9 cellular contexts compared by ENCODE assay signal in genomic region chr19:55447421-55448174, GRCh38. TPM values are rescaled to one million over a fixed set of nuclear protein-coding genes. Genes with fewer than 3 reads are reported as not detected.
DNase-seq lines count a peak whose midpoint lies in the region; ATAC-seq, FAIRE-seq and TF ChIP-seq lines count a peak whose summit lies in the region.
"Had no signal": no experiment of that assay in that cellular context is flagged by ENCODE, and none has a peak within 500 bp of the region (broad histone marks: within the 10 kb centered on the region; RNA-seq: fewer than 3 reads in every experiment).

No MANE protein-coding gene starts in this region.

- FAIRE-seq in HTR-8/SVneo (lab: Jason Lieb, UNC) = no peak

- H3K9me3 ChIP-seq in SK-N-MC (ENCODE audit: low read depth, low read length) (no peaks in the 10 kb centered on the region), OCI-LY7 (ENCODE audit: low read length) (no peaks in the 10 kb centered on the region)

- H3K27ac ChIP-seq in SK-N-MC (no peak overlapping the region), OCI-LY7 (ENCODE audit: low read depth, low read length, poor library complexity, severe bottlenecking) (no peak overlapping the region)

- no peak overlapping the region for H3K9ac ChIP-seq in SK-N-MC (ENCODE audit: insufficient read length)

- H3K36me3 ChIP-seq in SK-N-MC (ENCODE audit: insufficient read depth, low read length) = no peaks in the 10 kb centered on the region
- H3K36me3 ChIP-seq in OCI-LY7 (ENCODE audit: insufficient read depth, low read length) = no peaks in the 10 kb centered on the region

- H3K4me3 ChIP-seq in SK-N-MC (no peak overlapping the region), OCI-LY7 (ENCODE audit: low read depth, low read length, poor library complexity, severe bottlenecking) (no peak overlapping the region)

- no peaks in the 10 kb centered on the region for H3K79me2 ChIP-seq in OCI-LY7 (ENCODE audit: insufficient read depth, low read depth, low read length)

- ATAC-seq in HG03432 (IDR thresholded peaks at IDR 0.05; ENCODE audit: unreplicated experiment) (no peak), omental fat pad (ENCODE audit: low FRiP score) (no peak)

- H3K4me1 ChIP-seq in OCI-LY7 (ENCODE audit: insufficient read depth, low read length, poor library complexity, severe bottlenecking) = no peaks in the 10 kb centered on the region

- TF ChIP-seq CTCF in OCI-LY7 (conservative IDR thresholded peaks at IDR 0.05; ENCODE audit: low read length) (no peak), omental fat pad (IDR thresholded peaks at IDR 0.05) (no peak)

- H4K20me1 ChIP-seq in OCI-LY7 (ENCODE audit: insufficient read depth, low read length) = no peaks in the 10 kb centered on the region

- no TSS peak for BruUV-seq in OCI-LY7 (replicated peaks; lab: Mats Ljungman, UMichigan)

- peak; percentile 88 for DNase-seq in Ammon's horn (ENCODE audit: low spot score)
- DNase-seq in HTR-8/SVneo (ENCODE audit: insufficient read length, low spot score) = peak; percentile 31
- peak; percentile 16 for DNase-seq in SK-N-MC (ENCODE audit: low read depth, low spot score)
- peak; percentile 74 for DNase-seq in inferior parietal cortex (ENCODE audit: extremely low spot score)
- DNase-seq in OCI-LY7 (ENCODE audit: low spot score) = no peak
- no peak for DNase-seq in NCI-H187 (lab: John Stamatoyannopoulos, UW)
- no peak for DNase-seq in omental fat pad (ENCODE audit: low spot score)

- H3K9me2 ChIP-seq in OCI-LY7 (ENCODE audit: insufficient read depth, low read length) = no peaks in the 10 kb centered on the region

- intact Hi-C loops in OCI-LY7 (cut with micrococcal nuclease; ENCODE audit: unreplicated experiment) = no loop called here

- H3K4me2 ChIP-seq in OCI-LY7 (ENCODE audit: low read length) = no peak overlapping the region

- no peak overlapping the region for H2AFZ ChIP-seq in OCI-LY7 (ENCODE audit: low read length)

- POLR2A ChIA-PET in OCI-LY7 (lab: Charles Lee) = no interaction called here

- CTCF ChIA-PET in OCI-LY7 (lab: Charles Lee; ENCODE audit: unreplicated experiment) = no interaction called here

RNA-seq across cellular contexts. Expression of gene SHISA7, which starts 4.5 kb away (rescaled TPM):
- total RNA-seq in OCI-LY7 (2014; rRNA removed; shearing (Covaris generic)) = not detected in 2 replicates
- not detected in 2 replicates for total RNA-seq in OCI-LY7 (2022)
- not detected for total RNA-seq in omental fat pad

RNA-seq across cellular contexts. Expression of gene ISOC2, which starts 13.8 kb away (rescaled TPM):
- total RNA-seq in OCI-LY7 (2014; rRNA removed; shearing (Covaris generic)) = 89.5 and 115 TPM in 2 replicates
- total RNA-seq in OCI-LY7 (2022) = 37.0 and 37.7 TPM in 2 replicates
- 10 to 100 TPM; 52.5 to 96.8 (median 62.5) TPM for total RNA-seq in omental fat pad

RNA-seq across cellular contexts. Expression of gene C19orf85, which starts 17.0 kb away (rescaled TPM):
- total RNA-seq in OCI-LY7 (2014; rRNA removed; shearing (Covaris generic)) = not detected in 2 replicates
- total RNA-seq in OCI-LY7 (2022) (not detected in 2 replicates), omental fat pad (not detected)
- total RNA-seq: epithelial cell of proximal tubule had no signal

RNA-seq across cellular contexts. Expression of gene ZNF628, which starts 28.8 kb away (rescaled TPM):
- total RNA-seq in OCI-LY7 (2014; rRNA removed; shearing (Covaris generic)) = 1.8 and 5.2 TPM in 2 replicates
- 8.6 and 10.6 TPM in 2 replicates for total RNA-seq in OCI-LY7 (2022)
- 1 to 10 TPM; 1.7 to 6.4 (median 2.6) TPM for total RNA-seq in omental fat pad

RNA-seq across cellular contexts. Expression of gene NAT14, which starts 37.4 kb away (rescaled TPM):
- 29.1 and 33.2 TPM in 2 replicates for total RNA-seq in OCI-LY7 (2014; rRNA removed; shearing (Covaris generic))
- total RNA-seq in OCI-LY7 (2022) (24.2 and 28.3 TPM in 2 replicates), omental fat pad (1 to 10 TPM; 2.3 to 4.6 (median 2.6) TPM)

Comparison
In these comparisons a context has a peak if more than half of its experiments do, and no peak if none do; other contexts are left out.
1. DNase-seq: peak in Ammon's horn (single experiment), HTR-8/SVneo (single experiment), SK-N-MC (single experiment) and inferior parietal cortex (single experiment); none in OCI-LY7 (single experiment), NCI-H187 (0 of 2) and omental fat pad (single experiment).